ENCODE assay signal across 8 cellular contexts in the genomic region with DNA sequence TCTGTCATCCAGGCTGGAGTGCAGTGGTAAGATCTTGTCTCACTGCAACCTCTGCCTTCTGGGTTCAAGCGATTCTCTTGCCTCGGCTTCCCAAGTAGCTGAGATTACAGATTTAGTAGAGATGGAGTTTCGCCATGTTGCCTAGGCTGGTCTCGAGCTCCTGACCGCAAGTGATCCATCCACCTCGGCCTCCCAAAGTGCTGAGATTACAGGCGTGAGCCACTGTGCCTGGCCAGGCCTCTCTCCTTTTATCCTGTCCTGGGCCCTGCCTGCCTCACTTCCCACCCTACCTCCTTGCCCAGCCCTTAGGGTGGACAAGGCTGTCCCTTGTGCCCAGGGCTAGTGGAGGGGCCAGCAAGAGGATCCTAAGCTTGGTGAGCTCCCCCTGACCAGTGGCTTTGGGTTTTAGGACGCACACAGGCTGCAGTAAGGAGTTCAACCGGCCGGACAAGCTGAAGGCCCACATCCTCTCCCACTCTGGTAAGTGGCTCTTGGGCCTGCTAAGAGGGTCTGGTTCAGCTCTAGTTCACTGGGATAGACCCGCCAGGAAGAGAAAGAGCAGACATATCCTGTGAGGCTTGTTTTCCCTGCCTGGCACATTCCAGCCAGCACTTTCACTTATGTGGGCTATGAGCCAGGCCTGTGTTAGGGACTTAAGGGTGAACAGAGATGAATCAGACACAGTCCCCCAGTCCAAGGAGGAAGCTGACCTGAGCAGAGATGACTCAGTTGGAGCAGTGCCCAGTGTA. TPM values are rescaled to one million over a fixed set of nuclear protein-coding genes. Genes with fewer than 3 reads are reported as not detected.
DNase-seq lines count a peak whose midpoint lies in the region; ATAC-seq and TF ChIP-seq lines count a peak whose summit lies in the region.

No MANE protein-coding gene starts in this region.

- POLR2A ChIA-PET in SK-N-SH (lab: Yijun Ruan, JAX), result no interaction called here

- no peak overlapping the region for H3K4me3 Mint-ChIP-seq in activated CD4-positive, alpha-beta T cell treated with anti-CD3 and anti-CD28 coated beads, Interleukin-2, amount 10 ng/mL, durations not matched to agents 24 days and 14 days

- H3K36me3 Mint-ChIP-seq in activated CD4-positive, alpha-beta T cell treated with anti-CD3 and anti-CD28 coated beads, Interleukin-2, amount 10 ng/mL, durations not matched to agents 24 days and 14 days (ENCODE audit: low read depth), result peaks cover 4% of the 10 kb centered on the region

- H3K9me3 Mint-ChIP-seq in activated CD4-positive, alpha-beta T cell treated with anti-CD3 and anti-CD28 coated beads, Interleukin-2, amount 10 ng/mL, durations not matched to agents 24 days and 14 days, result no peaks in the 10 kb centered on the region

- intact Hi-C loops in gastrocnemius medialis (cut with DNase I; ENCODE audit: low total_unique reads), result no loop called here
- intact Hi-C loops in activated CD4-positive, alpha-beta T cell treated with anti-CD3 and anti-CD28 coated beads, Interleukin-2, amount 10 ng/mL, durations not matched to agents 24 days and 14 days (cut with micrococcal nuclease), result no loop called here

- TF ChIP-seq POLR2A in gastrocnemius medialis (IDR thresholded peaks at IDR 0.05), result no peak

- H3K27ac ChIP-seq in SK-N-SH (ENCODE audit: low read depth in 2 of 2, low read length in 1 of 2), result peak overlapping the region; percentile 81 to 91
- H3K27ac ChIP-seq in gastrocnemius medialis, result peak overlapping the region; percentile 31 to 65 (median 38)

- TF ChIP-seq EP300 in SK-N-SH (IDR thresholded peaks at IDR 0.05; ENCODE audit: borderline replicate concordance in 1 of 2, low read depth in 1 of 2, low read length in 1 of 2), result peak; percentile 63 to 84

- ATAC-seq in gastrocnemius medialis, result peak; percentile 70 to 83

- peak overlapping the region; percentile 69; the same call in 1 of the 2 replicates for H3K4me2 ChIP-seq in SK-N-SH

- CTCF ChIA-PET in SK-N-SH (lab: Yijun Ruan, JAX), result interaction anchor here (1.0 to 1.5 kb wide), 3 partner anchors 52 to 280 kb away, joined by 3 to 4 read pairs (median 3); a partner anchor contains a TSS

- H3K4me3 ChIP-seq in GM12865 (ENCODE audit: low read depth, low read length) (no peak overlapping the region), SK-N-SH (ENCODE audit: low read depth in 2 of 2, low read length in 1 of 2) (no peak overlapping the region), gastrocnemius medialis (no peak overlapping the region)

- H3K9me2 ChIP-seq in SK-N-SH, result no peaks in the 10 kb centered on the region

- H3K27me3 Mint-ChIP-seq in activated CD4-positive, alpha-beta T cell treated with anti-CD3 and anti-CD28 coated beads, Interleukin-2, amount 10 ng/mL, durations not matched to agents 24 days and 14 days, result no peaks in the 10 kb centered on the region

- H3K4me1 ChIP-seq in SK-N-SH (ENCODE audit: control insufficient read depth in 1 of 2, insufficient read depth in 2 of 2, low read depth in 1 of 2, low read length in 1 of 2) (peaks cover 7 to 30% of the 10 kb centered on the region in 2 experiments; a peak in 2 of 4 replicates), gastrocnemius medialis (peaks cover 13 to 29% of the 10 kb centered on the region in 2 donors)

- H3K36me3 ChIP-seq in SK-N-SH (replicated peaks in 1 of 2; ENCODE audit: control insufficient read depth in 1 of 2, insufficient read depth in 2 of 2, low read length in 1 of 2) (no peaks in the 10 kb centered on the region), gastrocnemius medialis (no peaks in the 10 kb centered on the region)

- DNase-seq in GM12865 (ENCODE audit: low read depth), result peak; percentile 36
- peak; percentile 68 for DNase-seq in SK-N-SH
- DNase-seq in glomerular endothelial cell (ENCODE audit: extremely low read depth, low read depth, low spot score), result peak; percentile 95
- DNase-seq in gastrocnemius medialis, result peak; percentile 71 to 73
- no peak for DNase-seq in superior temporal gyrus (ENCODE audit: extremely low spot score)
- DNase-seq in activated CD4-positive, alpha-beta T cell treated with anti-CD3 and anti-CD28 coated beads, Interleukin-2, amount 10 ng/mL, durations not matched to agents 24 days and 14 days, result no peak
- no peak for DNase-seq in medulla oblongata (ENCODE audit: extremely low spot score)
- DNase-seq in NK-92 treated with Interleukin-12 subunit alpha and Interleukin-12 subunit beta, amount 100 ng/mL, for 24 hours (lab: John Stamatoyannopoulos, UW), result no peak

- H3K27me3 ChIP-seq in SK-N-SH (ENCODE audit: insufficient read depth) (no peaks in the 10 kb centered on the region), gastrocnemius medialis (no peaks in the 10 kb centered on the region)

- 66% methylated on average over 11 of the region's 11 CpGs for WGBS in SK-N-SH (ENCODE audit: low lambda C conversion rate)

- H4K20me1 ChIP-seq in SK-N-SH (ENCODE audit: insufficient read depth), result no peaks in the 10 kb centered on the region

- TF ChIP-seq RAD21 in SK-N-SH (IDR thresholded peaks at IDR 0.05; ENCODE audit: low read length), result no peak

- no peak overlapping the region for H3K27ac Mint-ChIP-seq in activated CD4-positive, alpha-beta T cell treated with anti-CD3 and anti-CD28 coated beads, Interleukin-2, amount 10 ng/mL, durations not matched to agents 24 days and 14 days

- in situ Hi-C loops in gastrocnemius medialis (cut with MboI; ENCODE audit: low sequenced_read_pairs in 4 of 4), result no loop called here

- peaks cover 12% of the 10 kb centered on the region for H3F3A ChIP-seq in SK-N-SH (replicated peaks; ENCODE audit: insufficient read depth)

- H3K4me1 Mint-ChIP-seq in activated CD4-positive, alpha-beta T cell treated with anti-CD3 and anti-CD28 coated beads, Interleukin-2, amount 10 ng/mL, durations not matched to agents 24 days and 14 days, result peaks cover 18% of the 10 kb centered on the region

- H2AFZ ChIP-seq in SK-N-SH (ENCODE audit: low read depth), result peak overlapping the region; percentile 68

- peak overlapping the region; percentile 64; the same call in 1 of the 2 replicates for H3K9ac ChIP-seq in SK-N-SH

- TF ChIP-seq CTCF in GM12865 (IDR thresholded peaks at IDR 0.05; ENCODE audit: insufficient read depth, low read depth, low read length, missing control alignments) (no peak), SK-N-SH (IDR thresholded peaks at IDR 0.05) (no peak), gastrocnemius medialis (IDR thresholded peaks at IDR 0.05 in 4 of 5, conservative IDR thresholded peaks at IDR 0.05 in 1 of 5) (no peak)

- no peaks in the 10 kb centered on the region for H3K79me2 ChIP-seq in SK-N-SH (ENCODE audit: insufficient read depth)

- H3K9me3 ChIP-seq in SK-N-SH, result no peaks in the 10 kb centered on the region
- no peaks in the 10 kb centered on the region for H3K9me3 ChIP-seq in gastrocnemius medialis

TF ChIP-seq in SK-N-SH, 30 proteins besides CTCF, POLR2A, EP300 and RAD21 (continues in another document):
- peak; percentile 16; the same call in 1 of the 2 replicates for TF ChIP-seq SMC3 (IDR thresholded peaks at IDR 0.05; ENCODE audit: low read depth, low read length)
- peak; percentile 58; the same call in 1 of the 2 replicates for TF ChIP-seq MEF2A (IDR thresholded peaks at IDR 0.05; ENCODE audit: borderline replicate concordance, low read depth)
- no peak for TF ChIP-seq FOXJ3 (CRISPR knock-in tag; IDR thresholded peaks at IDR 0.05)
- TF ChIP-seq, protein P1, sequence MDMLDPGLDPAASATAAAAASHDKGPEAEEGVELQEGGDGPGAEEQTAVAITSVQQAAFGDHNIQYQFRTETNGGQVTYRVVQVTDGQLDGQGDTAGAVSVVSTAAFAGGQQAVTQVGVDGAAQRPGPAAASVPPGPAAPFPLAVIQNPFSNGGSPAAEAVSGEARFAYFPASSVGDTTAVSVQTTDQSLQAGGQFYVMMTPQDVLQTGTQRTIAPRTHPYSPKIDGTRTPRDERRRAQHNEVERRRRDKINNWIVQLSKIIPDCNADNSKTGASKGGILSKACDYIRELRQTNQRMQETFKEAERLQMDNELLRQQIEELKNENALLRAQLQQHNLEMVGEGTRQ (IDR thresholded peaks at IDR 0.05; ENCODE audit: borderline replicate concordance, low read depth, low read length), result no peak
- peak; percentile 40 for TF ChIP-seq CHD2 (IDR thresholded peaks at IDR 0.05; ENCODE audit: low read length, partially characterized antibody)
- TF ChIP-seq TAF1 (IDR thresholded peaks at IDR 0.05; ENCODE audit: borderline replicate concordance, low read depth, low read length), result peak; percentile 56; the same call in 1 of the 2 replicates
- TF ChIP-seq, protein P2, sequence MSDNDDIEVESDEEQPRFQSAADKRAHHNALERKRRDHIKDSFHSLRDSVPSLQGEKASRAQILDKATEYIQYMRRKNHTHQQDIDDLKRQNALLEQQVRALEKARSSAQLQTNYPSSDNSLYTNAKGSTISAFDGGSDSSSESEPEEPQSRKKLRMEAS (IDR thresholded peaks at IDR 0.05; ENCODE audit: low read depth), result peak; percentile 58
- TF ChIP-seq FOXM1 (IDR thresholded peaks at IDR 0.05; ENCODE audit: low read depth), result 0 out of 2 replicates have a peak, but pooled peaks have one; percentile 22
- peak; percentile 94 for TF ChIP-seq POLR2AphosphoS5 (IDR thresholded peaks at IDR 0.05; ENCODE audit: low read depth, low read length)
- TF ChIP-seq RCOR1 (IDR thresholded peaks at IDR 0.05; ENCODE audit: low read length), result peak; percentile 69

RNA-seq across cellular contexts. Expression of a gene that starts 21.9 kb away (rescaled TPM):
- 83.1 and 123 TPM in 2 replicates for polyA plus RNA-seq in SK-N-SH (2012; rRNA removed)
- 141 and 151 TPM in 2 replicates for polyA plus RNA-seq in SK-N-SH (2012; cell fraction: cytosol; rRNA removed)
- 28.4 and 33.7 TPM in 2 replicates for polyA plus RNA-seq in SK-N-SH (2012; cell fraction: nucleus; rRNA removed)
- total RNA-seq in glomerular endothelial cell (85.9 and 119 TPM in 2 replicates), gastrocnemius medialis (100 to 1,000 TPM in 1 of 4 donors, 10 to 100 TPM in 3; 57.4 to 109 (median 82.7) TPM)
- 95.6 and 102 TPM in 2 replicates for total RNA-seq in activated CD4-positive, alpha-beta T cell treated with anti-CD3 and anti-CD28 coated beads, Interleukin-2, amount 10 ng/mL, durations not matched to agents 24 days and 14 days

RNA-seq across cellular contexts. Expression of a gene that starts 57.5 kb away (rescaled TPM):
- 2.8 and 3.2 TPM in 2 replicates for polyA plus RNA-seq in SK-N-SH (2012; rRNA removed)
- 1.0 and 1.4 TPM in 2 replicates for polyA plus RNA-seq in SK-N-SH (2012; cell fraction: cytosol; rRNA removed)
- polyA plus RNA-seq in SK-N-SH (2012; cell fraction: nucleus; rRNA removed), result 10.4 and 10.9 TPM in 2 replicates
- 2.6 and 4.3 TPM in 2 replicates for total RNA-seq in glomerular endothelial cell
- 1 to 10 TPM; 1.8 to 4.6 (median 2.6) TPM for total RNA-seq in gastrocnemius medialis
- total RNA-seq in activated CD4-positive, alpha-beta T cell treated with anti-CD3 and anti-CD28 coated beads, Interleukin-2, amount 10 ng/mL, durations not matched to agents 24 days and 14 days, result 6.1 and 7.1 TPM in 2 replicates

Comparison
In these comparisons a context has a peak if more than half of its experiments do, and no peak if none do; other contexts are left out.
1. DNase-seq: peak in GM12865 (single experiment), SK-N-SH (single experiment), glomerular endothelial cell (single experiment) and gastrocnemius medialis (2 of 2); none in superior temporal gyrus (single experiment), activated CD4-positive, alpha-beta T cell treated with anti-CD3 and anti-CD28 coated beads, Interleukin-2, amount 10 ng/mL, durations not matched to agents 24 days and 14 days (single experiment), medulla oblongata (single experiment) and NK-92 treated with Interleukin-12 subunit alpha and Interleukin-12 subunit beta, amount 100 ng/mL, for 24 hours (single experiment).